In the genomic region with DNA sequence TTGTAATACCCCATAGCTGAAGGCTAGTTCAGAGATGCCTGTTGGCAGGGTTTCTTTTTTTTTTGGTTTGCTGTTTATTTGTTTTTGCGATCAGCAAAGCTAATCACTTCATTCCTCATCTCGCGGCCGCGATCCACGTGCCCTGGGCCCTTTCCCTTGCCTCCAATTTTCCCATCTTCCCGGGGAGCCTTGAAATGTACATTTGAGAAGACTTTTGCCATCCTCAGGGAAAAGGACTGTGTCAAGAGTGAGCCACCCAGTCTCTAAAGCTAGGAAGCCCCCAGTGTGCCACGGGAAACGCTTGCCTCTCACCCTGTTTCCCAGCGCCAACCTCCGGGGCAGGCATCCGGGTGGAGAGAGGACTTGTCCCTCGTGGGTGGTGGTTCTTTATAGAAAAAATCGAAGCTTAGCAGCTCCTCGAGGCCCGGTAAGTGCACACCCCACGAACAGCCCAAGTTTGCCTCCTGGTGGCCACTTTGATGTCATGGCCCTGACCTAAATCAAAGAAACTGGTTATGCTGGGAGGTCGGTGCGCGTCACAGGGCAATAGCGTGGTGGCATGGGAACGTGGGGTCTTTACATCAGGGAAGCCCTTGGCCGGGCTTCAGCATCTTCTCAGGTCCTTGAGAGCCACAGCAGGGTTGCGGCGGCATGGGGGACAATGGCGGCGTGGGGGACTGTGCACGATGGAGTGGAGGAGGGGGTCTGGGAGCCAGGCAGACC, we compare ENCODE assay signal across 8 cellular contexts. TPM values are rescaled to one million over a fixed set of nuclear protein-coding genes. Genes with fewer than 3 reads are reported as not detected.
DNase-seq lines count a peak whose midpoint lies in the region; ATAC-seq and TF ChIP-seq lines count a peak whose summit lies in the region.
"Had no signal": no experiment of that assay in that cellular context is flagged by ENCODE, and none has a peak within 500 bp of the region (broad histone marks: within the 10 kb centered on the region; RNA-seq: fewer than 3 reads in every experiment).

No MANE protein-coding gene starts in this region.

- H3K4me2 ChIP-seq in OCI-LY3 (ENCODE audit: low read length) = no peak overlapping the region

- intact Hi-C loops in breast epithelium (cut with DNase I; ENCODE audit: low total_unique reads) (no loop called here), left colon (cut with DNase I, micrococcal nuclease) (no loop called here)

- H3K4me1 ChIP-seq in OCI-LY3 (ENCODE audit: low read length) (peaks cover 5% of the 10 kb centered on the region; the same call in 1 of the 2 replicates), breast epithelium (no peaks in the 10 kb centered on the region)

- H3K4me3 Mint-ChIP-seq in stimulated activated naive CD8-positive, alpha-beta T cell treated with anti-CD3 and anti-CD28 coated beads, Interleukin-15, amount 100 ng/mL, for 72 hours = no peak overlapping the region

- TF ChIP-seq CTCF in GM12864 (IDR thresholded peaks at IDR 0.05; ENCODE audit: low read depth, low read length, missing control alignments) = peak; percentile 35
- peak; percentile 34 for TF ChIP-seq CTCF in OCI-LY3 (IDR thresholded peaks at IDR 0.05; ENCODE audit: low read depth, low read length)
- TF ChIP-seq CTCF in breast epithelium (IDR thresholded peaks at IDR 0.05) = peak in 2 of 3 donors; percentile 35 to 41

- no peak overlapping the region for H3K27ac Mint-ChIP-seq in stimulated activated naive CD8-positive, alpha-beta T cell treated with anti-CD3 and anti-CD28 coated beads, Interleukin-15, amount 100 ng/mL, for 72 hours

- no peak overlapping the region for H3K9ac ChIP-seq in OCI-LY3 (ENCODE audit: low read length)

- no peak overlapping the region for H2AFZ ChIP-seq in OCI-LY3 (ENCODE audit: low read depth, low read length)

- H3K79me2 ChIP-seq in OCI-LY3 (ENCODE audit: low read length) = no peaks in the 10 kb centered on the region

- H3K36me3 ChIP-seq in OCI-LY3 (replicated peaks; ENCODE audit: low read depth, low read length) = no peaks in the 10 kb centered on the region
- H3K36me3 ChIP-seq in breast epithelium = no peaks in the 10 kb centered on the region

- no peak for TF ChIP-seq POLR2A in breast epithelium (IDR thresholded peaks at IDR 0.05)

- no peaks in the 10 kb centered on the region for H3K27me3 ChIP-seq in OCI-LY3 (ENCODE audit: low read depth, low read length)
- peaks cover 0 to 76% of the 10 kb centered on the region in 2 donors for H3K27me3 ChIP-seq in breast epithelium

- H3K27me3 Mint-ChIP-seq in stimulated activated naive CD8-positive, alpha-beta T cell treated with anti-CD3 and anti-CD28 coated beads, Interleukin-15, amount 100 ng/mL, for 72 hours = no peaks in the 10 kb centered on the region
- H3K27me3 Mint-ChIP-seq: activated B cell treated with CpG ODN at 0.5 μM for 24 hours had no signal

- H3K4me3 ChIP-seq in GM12864 (ENCODE audit: low read depth, low read length) = no peak overlapping the region
- H3K4me3 ChIP-seq in OCI-LY3 (ENCODE audit: low read length) = no peak overlapping the region
- peak overlapping the region in 1 of 3 donors; percentile 38 for H3K4me3 ChIP-seq in breast epithelium

- no peak overlapping the region for H3K27ac ChIP-seq in OCI-LY3 (ENCODE audit: low read length)
- peak overlapping the region; percentile 35 to 55 for H3K27ac ChIP-seq in breast epithelium

- DNase-seq in GM12864 (ENCODE audit: low read depth) = no peak
- DNase-seq in breast epithelium (ENCODE audit: low spot score in 2 of 2) = no peak
- peak; percentile 52 to 61 for DNase-seq in left colon
- DNase-seq in stimulated activated naive CD8-positive, alpha-beta T cell treated with anti-CD3 and anti-CD28 coated beads, Interleukin-15, amount 100 ng/mL, for 72 hours = peak in 1 of 2 donors; percentile 7
- DNase-seq in SKM-1 treated with dmso at 0.1 percent for 144 hours (lab: John Stamatoyannopoulos, UW; ENCODE audit: unreplicated experiment) = no peak
- DNase-seq: activated B cell treated with CpG ODN at 0.5 μM for 24 hours had no signal

- H3K4me1 Mint-ChIP-seq in stimulated activated naive CD8-positive, alpha-beta T cell treated with anti-CD3 and anti-CD28 coated beads, Interleukin-15, amount 100 ng/mL, for 72 hours = peaks cover 9% of the 10 kb centered on the region

- H4K20me1 ChIP-seq in OCI-LY3 (ENCODE audit: insufficient read depth, low read length) = no peaks in the 10 kb centered on the region

- no peaks in the 10 kb centered on the region for H3K9me3 Mint-ChIP-seq in stimulated activated naive CD8-positive, alpha-beta T cell treated with anti-CD3 and anti-CD28 coated beads, Interleukin-15, amount 100 ng/mL, for 72 hours
- H3K9me3 Mint-ChIP-seq: activated B cell treated with CpG ODN at 0.5 μM for 24 hours had no signal

- peak; percentile 63 for ATAC-seq in left colon
- peak; percentile 60 for ATAC-seq in stimulated activated naive CD8-positive, alpha-beta T cell treated with anti-CD3 and anti-CD28 coated beads, Interleukin-15, amount 100 ng/mL, for 72 hours
- ATAC-seq in GM19455 (IDR thresholded peaks at IDR 0.05; ENCODE audit: unreplicated experiment) = no peak

- no peaks in the 10 kb centered on the region for H3K9me3 ChIP-seq in OCI-LY3 (ENCODE audit: insufficient read depth, low read length)
- H3K9me3 ChIP-seq in breast epithelium = no peaks in the 10 kb centered on the region

RNA-seq across cellular contexts. Expression of a gene that starts 42.0 kb away (rescaled TPM):
- total RNA-seq in breast epithelium (10 to 100 TPM; 10.5 to 48.5 (median 19.3) TPM), left colon (1 to 10 TPM; 1.4 to 4.1 TPM)

Comparison
In these comparisons a context has a peak if more than half of its experiments do, and no peak if none do; other contexts are left out.
1. DNase-seq: peak in left colon (2 of 2); none in GM12864 (single experiment), breast epithelium (0 of 2) and SKM-1 treated with dmso at 0.1 percent for 144 hours (single experiment).
2. Peak in every context shown above with its lines, with median percentiles within 50 percentile points of each other: CTCF ChIP-seq.